In the genomic region with DNA sequence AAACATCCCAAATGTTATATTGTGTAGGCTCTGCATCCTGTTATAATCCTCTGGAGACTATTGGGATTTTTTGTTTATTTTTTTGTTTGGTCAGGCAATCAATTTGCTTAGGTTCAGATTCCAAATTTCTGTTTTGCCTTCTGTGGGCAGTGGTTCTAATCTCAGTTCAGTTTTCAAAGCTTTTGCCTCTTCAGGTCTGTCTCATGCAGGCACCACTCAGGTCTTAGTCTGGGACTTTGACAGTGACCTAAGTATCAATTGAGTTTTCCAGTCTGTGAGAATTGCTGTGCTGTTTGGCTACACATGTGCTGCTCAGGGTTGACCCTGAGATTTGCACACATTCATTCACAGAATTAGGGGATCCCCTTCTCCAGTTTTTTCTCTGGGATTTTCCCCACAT, we compare ENCODE assay signal across 18 cellular contexts. TPM values are rescaled to one million over a fixed set of nuclear protein-coding genes. Genes with fewer than 3 reads are reported as not detected.
DNase-seq lines count a peak whose midpoint lies in the region; ATAC-seq, FAIRE-seq and TF ChIP-seq lines count a peak whose summit lies in the region.
"Had no signal": no experiment of that assay in that cellular context is flagged by ENCODE, and none has a peak within 500 bp of the region (broad histone marks: within the 10 kb centered on the region; RNA-seq: fewer than 3 reads in every experiment).

No MANE protein-coding gene starts in this region.

- H3K4me1 Mint-ChIP-seq in stimulated activated memory B cell treated with anti-CD40 and anti-IgM and Interleukin-4, amounts not matched to agents 10 μg/mL and 1 μg/mL and 100 μg/mL, for 72 hours: peaks cover 61% of the 10 kb centered on the region

- H3K4me3 Mint-ChIP-seq in stimulated activated memory B cell treated with anti-CD40 and anti-IgM and Interleukin-4, amounts not matched to agents 10 μg/mL and 1 μg/mL and 100 μg/mL, for 72 hours: no peak overlapping the region

- H3K36me3 ChIP-seq in GM12878 (ENCODE audit: control insufficient read depth in 2 of 2, insufficient read depth in 2 of 2, low read length in 1 of 2) (peaks cover 0 to 2% of the 10 kb centered on the region in 2 experiments; a peak in 2 of 4 replicates), right atrium auricular region (no peaks in the 10 kb centered on the region)
- H3K36me3 ChIP-seq: BE2C had no signal

- peaks cover 5% of the 10 kb centered on the region; the same call in 1 of the 2 replicates for H3K4me1 ChIP-seq in GM12878 (ENCODE audit: control insufficient read depth, insufficient read depth, low read length)
- peaks cover 0 to 6% of the 10 kb centered on the region in 2 donors for H3K4me1 ChIP-seq in right atrium auricular region
- H3K4me1 ChIP-seq: BE2C had no signal

- intact Hi-C loops in GM12878 (cut with micrococcal nuclease; ENCODE audit: unreplicated experiment): no loop called here

- no peak overlapping the region for H3K4me2 ChIP-seq in GM12878 (ENCODE audit: control insufficient read depth, insufficient read depth)

- H3K9me3 Mint-ChIP-seq in stimulated activated memory B cell treated with anti-CD40 and anti-IgM and Interleukin-4, amounts not matched to agents 10 μg/mL and 1 μg/mL and 100 μg/mL, for 72 hours: peaks cover 9% of the 10 kb centered on the region

- no peak for TF ChIP-seq CTCF in GM12878 (IDR thresholded peaks at IDR 0.05 in 2 of 3, conservative IDR thresholded peaks at IDR 0.05 in 1 of 3; ENCODE audit: control insufficient read depth in 2 of 3, extremely low read depth in 1 of 3, insufficient read depth in 1 of 3, low read depth in 3 of 3, low read length in 3 of 3)
- TF ChIP-seq CTCF in right atrium auricular region (IDR thresholded peaks at IDR 0.05): no peak

- TF ChIP-seq RAD21 in GM12878 (IDR thresholded peaks at IDR 0.05; ENCODE audit: insufficient read depth, low read depth, low read length): no peak

- no TSS peak for BruUV-seq in GM12878 (replicated peaks; lab: Mats Ljungman, UMichigan)

- CTCF ChIA-PET in GM12878 (lab: Yijun Ruan, JAX): interaction anchor here (0.8 to 1.2 kb wide), 2 partner anchors 24 to 26 kb away, joined by 3 read pairs; no protein-coding TSS in a partner anchor

- RAD21 ChIA-PET in GM12878 (lab: Charles Lee; ENCODE audit: unreplicated experiment): interaction anchor here (1.3 kb wide), 1 partner anchor 13 kb away, joined by 3 read pairs; no protein-coding TSS in a partner anchor

- FAIRE-seq in GM12878 (lab: Jason Lieb, UNC): no peak
- FAIRE-seq: D721Med, K562 had no signal

- H3K4me3 ChIP-seq in GM12878: no peak overlapping the region
- no peak overlapping the region for H3K4me3 ChIP-seq in right atrium auricular region
- H3K4me3 ChIP-seq: K562, SJSA1 had no signal

- SMC1A ChIA-PET in GM12878 (lab: Charles Lee; ENCODE audit: uncharacterized antibody, unreplicated experiment): interaction anchor here (3.3 kb wide), 1 partner anchor 15 kb away, joined by 13 read pairs; a partner anchor contains a TSS

- H3K79me2 ChIP-seq in GM12878 (ENCODE audit: control insufficient read depth, insufficient read depth, low read length): peaks cover 52% of the 10 kb centered on the region

- in situ Hi-C loops in GM12878 (cut with MboI): no loop called here

- H3K27me3 Mint-ChIP-seq in stimulated activated memory B cell treated with anti-CD40 and anti-IgM and Interleukin-4, amounts not matched to agents 10 μg/mL and 1 μg/mL and 100 μg/mL, for 72 hours: no peaks in the 10 kb centered on the region
- H3K27me3 Mint-ChIP-seq: CD4-positive, alpha-beta memory T cell had no signal

- H4K20me1 ChIP-seq in GM12878 (ENCODE audit: control insufficient read depth, insufficient read depth): no peaks in the 10 kb centered on the region

- H3K9me3 ChIP-seq in GM12878 (replicated peaks; ENCODE audit: control insufficient read depth, insufficient read depth, low read length) (peaks cover 36% of the 10 kb centered on the region), right atrium auricular region (peaks cover 0 to 9% of the 10 kb centered on the region in 2 donors)
- H3K9me3 ChIP-seq: BE2C had no signal

- no peak for TF ChIP-seq POLR2A in GM12878 (IDR thresholded peaks at IDR 0.05; ENCODE audit: low read depth, low read length)

- H3K27ac ChIP-seq in GM12878 (ENCODE audit: control insufficient read depth, insufficient read depth): no peak overlapping the region
- H3K27ac ChIP-seq in right atrium auricular region: no peak overlapping the region
- H3K27ac ChIP-seq: SJSA1 had no signal

- H2AFZ ChIP-seq in GM12878 (ENCODE audit: control insufficient read depth, low read depth, low read length): no peak overlapping the region

- no peak for TF ChIP-seq EP300 in GM12878 (IDR thresholded peaks at IDR 0.05; ENCODE audit: borderline replicate concordance in 1 of 2, control insufficient read depth in 1 of 2, low read depth in 2 of 2, low read length in 2 of 2)

- H3K36me3 Mint-ChIP-seq in stimulated activated memory B cell treated with anti-CD40 and anti-IgM and Interleukin-4, amounts not matched to agents 10 μg/mL and 1 μg/mL and 100 μg/mL, for 72 hours: peaks cover 59% of the 10 kb centered on the region

- no peak overlapping the region for H3K9ac ChIP-seq in GM12878 (ENCODE audit: control insufficient read depth, insufficient read depth, low read length)

- POLR2A ChIA-PET in GM12878 (lab: Charles Lee): interaction anchor here (0.6 kb wide), 1 partner anchor 143 kb away, joined by 4 read pairs; no protein-coding TSS in a partner anchor

- H3K27me3 ChIP-seq in GM12878 (replicated peaks in 1 of 2; ENCODE audit: control insufficient read depth in 2 of 2, insufficient read depth in 2 of 2, low read length in 1 of 2) (no peaks in the 10 kb centered on the region), right atrium auricular region (no peaks in the 10 kb centered on the region)
- H3K27me3 ChIP-seq: BE2C, SJSA1 had no signal

- DNase-seq in GM12878 (ENCODE audit: low read depth, low spot score) (no peak), cortex of kidney (lab: John Stamatoyannopoulos, UW) (no peak), right atrium auricular region (ENCODE audit: low spot score) (no peak)
- DNase-seq: BE2C; CD4-positive, alpha-beta memory T cell; DND-41; GDM1; NCI-H1092; NCI-H1694 treated with DMSO at 0.1 percent for 48 hours; NCI-H446; PC-3 had no signal

- H3K27ac Mint-ChIP-seq in stimulated activated memory B cell treated with anti-CD40 and anti-IgM and Interleukin-4, amounts not matched to agents 10 μg/mL and 1 μg/mL and 100 μg/mL, for 72 hours: peak overlapping the region; percentile 23
- H3K27ac Mint-ChIP-seq: CD4-positive, alpha-beta memory T cell had no signal

- peak; percentile 43 for ATAC-seq in GM18868 (IDR thresholded peaks at IDR 0.05; ENCODE audit: unreplicated experiment)
- ATAC-seq in HG02610 (IDR thresholded peaks at IDR 0.05; ENCODE audit: unreplicated experiment): peak; percentile 59
- ATAC-seq in GM12878: no peak
- ATAC-seq in stimulated activated memory B cell treated with anti-CD40 and anti-IgM and Interleukin-4, amounts not matched to agents 10 μg/mL and 1 μg/mL and 100 μg/mL, for 72 hours: peak; percentile 57
- no peak for ATAC-seq in GM18511 (IDR thresholded peaks at IDR 0.05; ENCODE audit: unreplicated experiment)
- ATAC-seq: K562, PC-3 had no signal

TF ChIP-seq in GM12878, 131 proteins besides CTCF, POLR2A, EP300 and RAD21 (continues in another document):
- TF ChIP-seq FOXM1 (IDR thresholded peaks at IDR 0.05; ENCODE audit: low read depth, low read length): peak; percentile 21; the same call in 1 of the 2 replicates

RNA-seq across cellular contexts. Expression of a gene that starts 14.1 kb away (rescaled TPM):
- total RNA-seq in GM12878 (2013; cell fraction: nucleolus; rRNA removed): 85.2 and 85.6 TPM in 2 replicates
- total RNA-seq in GM12878 (2014; rRNA removed) (46.3 and 49.5 TPM in 2 replicates), GM12878 (2014; rRNA removed; fragmentation: Illumina TruSeq; extraction: Trizol) (67.9 and 72.5 TPM in 2 replicates), GM12878 (2021) (43.9 and 53.0 TPM in 2 replicates), right atrium auricular region (10 to 100 TPM; 27.4 to 27.7 TPM)
- polyA plus RNA-seq in GM12878 (2011; ENCODE audit: low read depth): 42.2 TPM
- polyA plus RNA-seq in GM12878 (2011; rRNA removed) (62.5 and 69.6 TPM in 2 replicates), GM12878 (2014; fragmentation: Illumina TruSeq; extraction: Trizol) (68.6 and 83.8 TPM in 2 replicates), GM12878 (2014; fragmentation: Nextera tagmentation; extraction: Ambion mirVana) (10 to 100 TPM; 59.3 to 63.5 TPM), GM12878 (2014; rRNA removed) (41.1 and 51.9 TPM in 2 replicates), GM12878 (2016; fragmentation: Nextera tagmentation; extraction: Ambion mirVana) (10 to 100 TPM; 84.1 to 84.3 TPM)
- 19.3 and 31.2 TPM in 2 replicates for polyA plus RNA-seq in GM12878 (2011; cell fraction: cytosol; rRNA removed)
- polyA plus RNA-seq in GM12878 (2011; cell fraction: nucleus; rRNA removed): 16.2 and 18.3 TPM in 2 replicates
- polyA plus RNA-seq in GM12878 (2012): 56.0 and 57.2 TPM in 2 replicates
- polyA minus RNA-seq in GM12878 (2011; rRNA and poly(A)+ RNA removed): 37.2 and 48.9 TPM in 2 replicates
- polyA minus RNA-seq in GM12878 (2011; cell fraction: cytosol; rRNA and poly(A)+ RNA removed): 22.3 and 34.7 TPM in 2 replicates
- polyA minus RNA-seq in GM12878 (2011; cell fraction: nucleus; rRNA and poly(A)+ RNA removed): 26.7 and 36.3 TPM in 2 replicates

RNA-seq across cellular contexts. Expression of a gene that starts 56.4 kb away (rescaled TPM):
- total RNA-seq in GM12878 (2013; cell fraction: nucleolus; rRNA removed): not detected in 2 replicates
- total RNA-seq in GM12878 (2014; rRNA removed) (3.5 and 3.8 TPM in 2 replicates), GM12878 (2014; rRNA removed; fragmentation: Illumina TruSeq; extraction: Trizol) (2.9 and 4.4 TPM in 2 replicates), GM12878 (2021) (2.7 and 5.0 TPM in 2 replicates), right atrium auricular region (10 to 100 TPM; 10.8 to 13.2 TPM)
- polyA plus RNA-seq in GM12878 (2011; ENCODE audit: low read depth): 9.1 TPM
- polyA plus RNA-seq in GM12878 (2011; rRNA removed) (0.12 and 0.15 TPM in 2 replicates), GM12878 (2014; fragmentation: Illumina TruSeq; extraction: Trizol) (6.6 and 11.6 TPM in 2 replicates), GM12878 (2014; fragmentation: Nextera tagmentation; extraction: Ambion mirVana) (1 to 10 TPM; 4.4 to 4.5 TPM), GM12878 (2014; rRNA removed) (2.7 and 3.4 TPM in 2 replicates), GM12878 (2016; fragmentation: Nextera tagmentation; extraction: Ambion mirVana) (1 to 10 TPM; 1.2 to 2.1 TPM)
- polyA plus RNA-seq in GM12878 (2011; cell fraction: cytosol; rRNA removed): 0.07 and 0.15 TPM in 2 replicates
- polyA plus RNA-seq in GM12878 (2011; cell fraction: nucleus; rRNA removed): 0.18 and 0.31 TPM in 2 replicates
- 2.3 and 2.9 TPM in 2 replicates for polyA plus RNA-seq in GM12878 (2012)
- not detected in 2 replicates for polyA minus RNA-seq in GM12878 (2011; rRNA and poly(A)+ RNA removed)
- not detected in 2 replicates for polyA minus RNA-seq in GM12878 (2011; cell fraction: cytosol; rRNA and poly(A)+ RNA removed)
- not detected in 2 replicates for polyA minus RNA-seq in GM12878 (2011; cell fraction: nucleus; rRNA and poly(A)+ RNA removed)

Comparison
In these comparisons a context has a peak if more than half of its experiments do, and no peak if none do; other contexts are left out.
1. ATAC-seq: peak in GM18868 (single experiment), HG02610 (single experiment) and stimulated activated memory B cell treated with anti-CD40 and anti-IgM and Interleukin-4, amounts not matched to agents 10 μg/mL and 1 μg/mL and 100 μg/mL, for 72 hours (single experiment); none in GM12878 (single experiment) and GM18511 (single experiment).